In genomic region chr10:62728479-62728878, GRCh38 we compare ENCODE assay signal across 17 cellular contexts.
DNase-seq lines count a peak whose midpoint lies in the region; ATAC-seq and TF ChIP-seq lines count a peak whose summit lies in the region.
"Had no signal": no experiment of that assay in that cellular context is flagged by ENCODE, and none has a peak within 500 bp of the region (broad histone marks: within the 10 kb centered on the region; RNA-seq: fewer than 3 reads in every experiment).

No MANE protein-coding gene starts in this region.

- peaks cover 1% of the 10 kb centered on the region for H3K36me3 Mint-ChIP-seq in activated CD4-positive, alpha-beta T cell treated with anti-CD3 and anti-CD28 coated beads, Interleukin-2, amount 10 ng/mL, durations not matched to agents 24 days and 14 days (ENCODE audit: low read depth)
- H3K36me3 Mint-ChIP-seq in type B pancreatic cell: no peaks in the 10 kb centered on the region
- H3K36me3 Mint-ChIP-seq: activated naive CD4-positive, alpha-beta T cell treated with anti-CD3 and anti-CD28 coated beads, Interleukin-2, amount 50 U/mL, for 72 hours had no signal

- intact Hi-C loops in activated CD4-positive, alpha-beta T cell treated with anti-CD3 and anti-CD28 coated beads, Interleukin-2, amount 10 ng/mL, durations not matched to agents 24 days and 14 days (cut with micrococcal nuclease): loop anchor here (5.0 kb wide), 1 partner anchor 201 kb away; no protein-coding TSS in a partner anchor
- intact Hi-C loops in lower lobe of right lung (cut with DNase I): no loop called here

- TF ChIP-seq CTCF in lower lobe of right lung (IDR thresholded peaks at IDR 0.05): no peak
- no peak for TF ChIP-seq CTCF in type B pancreatic cell (conservative IDR thresholded peaks at IDR 0.05)

- H3K4me3 ChIP-seq in lower lobe of right lung: no peak overlapping the region
- H3K4me3 ChIP-seq: Peyer's patch, tibial artery had no signal

- peak; percentile 23 to 29 for DNase-seq in activated CD4-positive, alpha-beta T cell treated with anti-CD3 and anti-CD28 coated beads for 4 hours
- no peak for DNase-seq in activated CD4-positive, alpha-beta T cell treated with anti-CD3 and anti-CD28 coated beads, Interleukin-2, amount 50 U/mL, for 1 hour
- peak; percentile 70 for DNase-seq in M059J (ENCODE audit: low read depth)
- DNase-seq in activated CD4-positive, alpha-beta T cell treated with anti-CD3 and anti-CD28 coated beads, Interleukin-2, amount 10 ng/mL, durations not matched to agents 24 days and 14 days: peak; percentile 70
- peak; percentile 55 for DNase-seq in lower lobe of right lung
- DNase-seq in type B pancreatic cell (ENCODE audit: extremely low spot score, unreplicated experiment): no peak
- DNase-seq: brain microvascular endothelial cell; H9; left cardiac atrium; NCI-H2029; NCI-H524; Peyer's patch; stimulated activated CD4-positive, alpha-beta T cell treated with anti-CD3 and anti-CD28 coated beads, Interleukin-4, amount 100 ng/mL, for 1 hour; tibial artery had no signal

- no peak overlapping the region for H3K4me3 Mint-ChIP-seq in activated CD4-positive, alpha-beta T cell treated with anti-CD3 and anti-CD28 coated beads, Interleukin-2, amount 10 ng/mL, durations not matched to agents 24 days and 14 days
- H3K4me3 Mint-ChIP-seq in type B pancreatic cell: no peak overlapping the region
- H3K4me3 Mint-ChIP-seq: H9 had no signal

- H3K27ac Mint-ChIP-seq in activated CD4-positive, alpha-beta T cell treated with anti-CD3 and anti-CD28 coated beads, Interleukin-2, amount 10 ng/mL, durations not matched to agents 24 days and 14 days: peak overlapping the region; percentile 64
- H3K27ac Mint-ChIP-seq in type B pancreatic cell: no peak overlapping the region
- H3K27ac Mint-ChIP-seq: activated naive CD4-positive, alpha-beta T cell treated with anti-CD3 and anti-CD28 coated beads, Interleukin-2, amount 50 U/mL, for 72 hours; H9 had no signal

- peaks cover 4% of the 10 kb centered on the region for H3K4me1 ChIP-seq in lower lobe of right lung
- H3K4me1 ChIP-seq: tibial artery had no signal

- no peak overlapping the region for H3K27ac ChIP-seq in lower lobe of right lung
- H3K27ac ChIP-seq: brain microvascular endothelial cell, Peyer's patch, tibial artery had no signal

- ATAC-seq in lower lobe of right lung (peak; percentile 52 to 57), esophagus mucosa (no peak)
- ATAC-seq in activated CD4-positive, CD25-positive, alpha-beta regulatory T cell treated with anti-CD3 and anti-CD28 coated beads, Interleukin-2, amount 50 U/mL, for 24 hours: no peak
- ATAC-seq: activated naive CD4-positive, alpha-beta T cell treated with anti-CD3 and anti-CD28 coated beads, Interleukin-2, amount 50 U/mL, for 72 hours; left cardiac atrium had no signal

- no peaks in the 10 kb centered on the region for H3K9me3 ChIP-seq in lower lobe of right lung
- H3K9me3 ChIP-seq: Peyer's patch, tibial artery had no signal

- no peaks in the 10 kb centered on the region for H3K27me3 ChIP-seq in lower lobe of right lung (ENCODE audit: low read depth)
- H3K27me3 ChIP-seq: brain microvascular endothelial cell, Peyer's patch, tibial artery had no signal

- H3K36me3 ChIP-seq in lower lobe of right lung: no peaks in the 10 kb centered on the region
- H3K36me3 ChIP-seq: brain microvascular endothelial cell, Peyer's patch, tibial artery had no signal

- H3K9me3 Mint-ChIP-seq in activated CD4-positive, alpha-beta T cell treated with anti-CD3 and anti-CD28 coated beads, Interleukin-2, amount 10 ng/mL, durations not matched to agents 24 days and 14 days: peaks cover 5% of the 10 kb centered on the region
- H3K9me3 Mint-ChIP-seq in type B pancreatic cell: no peaks in the 10 kb centered on the region
- H3K9me3 Mint-ChIP-seq: H9 had no signal

- peaks cover 68% of the 10 kb centered on the region for H3K4me1 Mint-ChIP-seq in activated CD4-positive, alpha-beta T cell treated with anti-CD3 and anti-CD28 coated beads, Interleukin-2, amount 10 ng/mL, durations not matched to agents 24 days and 14 days
- H3K4me1 Mint-ChIP-seq in type B pancreatic cell (ENCODE audit: unreplicated experiment): no peaks in the 10 kb centered on the region
- H3K4me1 Mint-ChIP-seq: H9 had no signal

- H3K27me3 Mint-ChIP-seq in activated CD4-positive, alpha-beta T cell treated with anti-CD3 and anti-CD28 coated beads, Interleukin-2, amount 10 ng/mL, durations not matched to agents 24 days and 14 days: peaks cover 1% of the 10 kb centered on the region
- peaks cover 44% of the 10 kb centered on the region for H3K27me3 Mint-ChIP-seq in type B pancreatic cell

Comparison
In these comparisons a context has a peak if more than half of its experiments do, and no peak if none do; other contexts are left out.
1. DNase-seq: peak in activated CD4-positive, alpha-beta T cell treated with anti-CD3 and anti-CD28 coated beads for 4 hours (2 of 2), M059J (single experiment), activated CD4-positive, alpha-beta T cell treated with anti-CD3 and anti-CD28 coated beads, Interleukin-2, amount 10 ng/mL, durations not matched to agents 24 days and 14 days (single experiment) and lower lobe of right lung (single experiment); none in activated CD4-positive, alpha-beta T cell treated with anti-CD3 and anti-CD28 coated beads, Interleukin-2, amount 50 U/mL, for 1 hour (single experiment) and type B pancreatic cell (single experiment).
2. ATAC-seq: peak in lower lobe of right lung (2 of 2); none in esophagus mucosa (single experiment) and activated CD4-positive, CD25-positive, alpha-beta regulatory T cell treated with anti-CD3 and anti-CD28 coated beads, Interleukin-2, amount 50 U/mL, for 24 hours (0 of 2).